Comparison of ENCODE assay signal across 23 cellular contexts in genomic region chr21:41388259-41388658, GRCh38. TPM values are rescaled to one million over a fixed set of nuclear protein-coding genes. Genes with fewer than 3 reads are reported as not detected.
DNase-seq lines count a peak whose midpoint lies in the region; ATAC-seq, FAIRE-seq and TF ChIP-seq lines count a peak whose summit lies in the region.
"Had no signal": no experiment of that assay in that cellular context is flagged by ENCODE, and none has a peak within 500 bp of the region (broad histone marks: within the 10 kb centered on the region; RNA-seq: fewer than 3 reads in every experiment).

No MANE protein-coding gene starts in this region.

- no peak overlapping the region for H2AK5ac ChIP-seq in H9 (ENCODE audit: insufficient read length, low read length)
- H2AK5ac ChIP-seq in H1 (ENCODE audit: low read depth, low read length) = no peak overlapping the region

- H3K9ac ChIP-seq in H9 (ENCODE audit: extremely low read depth, insufficient read length, low read length) (no peak overlapping the region), H1 (replicated peaks in 1 of 4; ENCODE audit: extremely low read depth in 1 of 4, low read depth in 3 of 4, low read length in 3 of 4) (no peak overlapping the region)

- H2BK12ac ChIP-seq in H9 (ENCODE audit: insufficient read length, low read depth, low read length) (no peak overlapping the region), H1 (ENCODE audit: low read depth, low read length) (no peak overlapping the region)

- H3K56ac ChIP-seq in H9 (ENCODE audit: insufficient read length, low read depth, low read length) (no peak overlapping the region), H1 (replicated peaks; ENCODE audit: insufficient read length, low read depth, low read length) (no peak overlapping the region)

- no peak for TF ChIP-seq RAD21 in H1 (IDR thresholded peaks at IDR 0.05 in 1 of 2, conservative IDR thresholded peaks at IDR 0.05 in 1 of 2; ENCODE audit: low read depth in 2 of 2, low read length in 2 of 2)

- WGBS in H9 (ENCODE audit: extremely low coverage, insufficient read length, low lambda C conversion rate) = no CpG with 5 or more reads among the region's 14 CpGs
- 98% methylated on average over 14 of the region's 14 CpGs; no CpG with 5 or more reads in 1 of the 2 experiments for WGBS in H1 (ENCODE audit: extremely low coverage in 1 of 2, insufficient coverage in 1 of 2, insufficient read length in 1 of 2, insufficient replicate concordance in 2 of 2, low coverage in 1 of 2, low lambda C conversion rate in 2 of 2, missing lambda C conversion rate in 1 of 2), 2 experiments
- 98 to 99% methylated on average over 14 of the region's 14 CpGs for WGBS in tibial nerve, 2 donors
- 93 to 97% methylated on average over 14 of the region's 14 CpGs for WGBS in upper lobe of left lung, 2 donors

- H2BK120ac ChIP-seq in H9 (ENCODE audit: low read depth, low read length, poor library complexity, severe bottlenecking) (no peak overlapping the region), H1 (replicated peaks; ENCODE audit: low read depth, low read length) (no peak overlapping the region)

- H3K79me2 ChIP-seq in H9 (ENCODE audit: insufficient read depth, low read length) = no peaks in the 10 kb centered on the region
- H3K79me2 ChIP-seq in H1 (ENCODE audit: control insufficient read depth in 1 of 2, insufficient read depth in 2 of 2, low read length in 2 of 2) = no peaks in the 10 kb centered on the region

- H4K8ac ChIP-seq in H9 (replicated peaks; ENCODE audit: insufficient read length, low read depth, low read length) = no peak overlapping the region
- peak overlapping the region; percentile 36; the same call in 1 of the 2 replicates for H4K8ac ChIP-seq in H1 (ENCODE audit: extremely low read depth, insufficient read depth, low read length)

- H3K4me1 ChIP-seq in H9 (ENCODE audit: insufficient read depth, low read length) (no peaks in the 10 kb centered on the region), H1 (replicated peaks in 1 of 4; ENCODE audit: control insufficient read depth in 3 of 4, insufficient read depth in 4 of 4, low read length in 3 of 4) (no peaks in the 10 kb centered on the region), tibial nerve (peaks cover 0 to 20% (median 2%) of the 10 kb centered on the region in 4 donors), left ventricle myocardium inferior (no peaks in the 10 kb centered on the region), upper lobe of left lung (no peaks in the 10 kb centered on the region)
- H3K4me1 ChIP-seq: HAP-1 had no signal

- H3K23me2 ChIP-seq in H9 (ENCODE audit: insufficient read length, low read depth, low read length, poor library complexity, severe bottlenecking) (no peaks in the 10 kb centered on the region), H1 (ENCODE audit: low read depth, low read length) (no peaks in the 10 kb centered on the region)

- no peak overlapping the region for H3K27ac ChIP-seq in H9 (ENCODE audit: insufficient read length, low read depth, low read length)
- H3K27ac ChIP-seq in H1 (ENCODE audit: low read depth, low read length) = no peak overlapping the region
- peak overlapping the region in 3 of 4 donors; percentile 62 to 88 (median 86) for H3K27ac ChIP-seq in tibial nerve
- no peak overlapping the region for H3K27ac ChIP-seq in left ventricle myocardium inferior (replicated peaks)
- H3K27ac ChIP-seq in upper lobe of left lung = no peak overlapping the region
- H3K27ac ChIP-seq: 22Rv1 had no signal

- intact Hi-C loops in activated CD4-positive, alpha-beta T cell treated with anti-CD3 and anti-CD28 coated beads, Interleukin-2, amount 10 ng/mL, durations not matched to agents 24 days and 14 days (cut with micrococcal nuclease) = no loop called here
- intact Hi-C loops in left ventricle myocardium inferior (cut with micrococcal nuclease) = no loop called here

- H3K4me1 Mint-ChIP-seq in activated CD4-positive, alpha-beta T cell treated with anti-CD3 and anti-CD28 coated beads, Interleukin-2, amount 10 ng/mL, durations not matched to agents 7 days and 5 days = peaks cover 1% of the 10 kb centered on the region
- H3K4me1 Mint-ChIP-seq in activated CD4-positive, alpha-beta T cell treated with anti-CD3 and anti-CD28 coated beads, Interleukin-2, amount 10 ng/mL, durations not matched to agents 24 days and 14 days = no peaks in the 10 kb centered on the region
- H3K4me1 Mint-ChIP-seq in H9 = peaks cover 3 to 6% of the 10 kb centered on the region in 2 experiments; a peak in 3 of 4 replicates
- H3K4me1 Mint-ChIP-seq: CD14-positive monocyte, GM23338 had no signal

- peak overlapping the region; percentile 38 for H3K27ac Mint-ChIP-seq in activated CD4-positive, alpha-beta T cell treated with anti-CD3 and anti-CD28 coated beads, Interleukin-2, amount 10 ng/mL, durations not matched to agents 7 days and 5 days
- no peak overlapping the region for H3K27ac Mint-ChIP-seq in activated CD4-positive, alpha-beta T cell treated with anti-CD3 and anti-CD28 coated beads, Interleukin-2, amount 10 ng/mL, durations not matched to agents 24 days and 14 days
- peak overlapping the region in 2 of 3 experiments; percentile 41 to 71; a peak in 3 of 7 replicates for H3K27ac Mint-ChIP-seq in H9
- H3K27ac Mint-ChIP-seq: CD8-positive, alpha-beta T cell; GM23338 had no signal

- no peak overlapping the region for H3K4ac ChIP-seq in H9 (ENCODE audit: low read depth, low read length)
- no peak overlapping the region for H3K4ac ChIP-seq in H1 (replicated peaks; ENCODE audit: insufficient read length, low read depth, low read length)

- H3K36me3 Mint-ChIP-seq in activated CD4-positive, alpha-beta T cell treated with anti-CD3 and anti-CD28 coated beads, Interleukin-2, amount 10 ng/mL, durations not matched to agents 7 days and 5 days (ENCODE audit: low read depth) = peaks cover 48% of the 10 kb centered on the region
- H3K36me3 Mint-ChIP-seq in activated CD4-positive, alpha-beta T cell treated with anti-CD3 and anti-CD28 coated beads, Interleukin-2, amount 10 ng/mL, durations not matched to agents 24 days and 14 days (ENCODE audit: low read depth) = peaks cover 59% of the 10 kb centered on the region
- H3K36me3 Mint-ChIP-seq in H9 (ENCODE audit: insufficient read depth in 1 of 3, low read depth in 3 of 3) = peaks cover 0 to 7% (median 0%) of the 10 kb centered on the region in 3 experiments; a peak in 2 of 7 replicates

- no peaks in the 10 kb centered on the region for H3K9me3 ChIP-seq in H9 (ENCODE audit: control insufficient read depth, low read depth, low read length)
- H3K9me3 ChIP-seq in H1 (ENCODE audit: insufficient read depth in 2 of 2, low read depth in 1 of 2, low read length in 1 of 2) = 0 out of 4 replicates have a peak, but pooled peaks cover 0 to 3% of the 10 kb centered on the region in 2 experiments
- no peaks in the 10 kb centered on the region for H3K9me3 ChIP-seq in tibial nerve
- H3K9me3 ChIP-seq in left ventricle myocardium inferior (replicated peaks) = no peaks in the 10 kb centered on the region
- no peaks in the 10 kb centered on the region for H3K9me3 ChIP-seq in upper lobe of left lung
- H3K9me3 ChIP-seq: HAP-1 had no signal

- H2BK5ac ChIP-seq in H9 (ENCODE audit: insufficient read length, low read length) = no peak overlapping the region
- H2BK5ac ChIP-seq in H1 (ENCODE audit: low read depth, low read length) = no peak overlapping the region

- H3K14ac ChIP-seq in H9 (ENCODE audit: insufficient read depth, low read length) (no peak overlapping the region), H1 (ENCODE audit: insufficient read length) (no peak overlapping the region)

- CTCF ChIA-PET in activated CD4-positive, alpha-beta T cell treated with anti-CD3 and anti-CD28 coated beads, Interleukin-2, amount 10 ng/mL, durations not matched to agents 7 days and 5 days (lab: Charles Lee) = no interaction called here
- CTCF ChIA-PET in H1 (lab: Charles Lee; ENCODE audit: partially characterized antibody) = no interaction called here

- TF ChIP-seq POLR2A in H1 (IDR thresholded peaks at IDR 0.05; ENCODE audit: control extremely low read depth in 1 of 2, low read depth in 2 of 2, low read length in 2 of 2) = no peak
- TF ChIP-seq POLR2A in tibial nerve (IDR thresholded peaks at IDR 0.05) = no peak
- no peak for TF ChIP-seq POLR2A in upper lobe of left lung (IDR thresholded peaks at IDR 0.05)

- H3K27me3 ChIP-seq in H9 (ENCODE audit: insufficient read depth, low read length) = no peaks in the 10 kb centered on the region
- no peaks in the 10 kb centered on the region for H3K27me3 ChIP-seq in H1 (replicated peaks in 1 of 4; ENCODE audit: control insufficient read depth in 3 of 4, extremely low read depth in 1 of 4, insufficient read depth in 3 of 4, low read length in 3 of 4)
- H3K27me3 ChIP-seq in tibial nerve = no peaks in the 10 kb centered on the region
- H3K27me3 ChIP-seq in left ventricle myocardium inferior (ENCODE audit: low read depth) = peaks cover 3% of the 10 kb centered on the region
- H3K27me3 ChIP-seq in upper lobe of left lung = no peaks in the 10 kb centered on the region

- H3K27me3 Mint-ChIP-seq in activated CD4-positive, alpha-beta T cell treated with anti-CD3 and anti-CD28 coated beads, Interleukin-2, amount 10 ng/mL, durations not matched to agents 7 days and 5 days = no peaks in the 10 kb centered on the region
- no peaks in the 10 kb centered on the region for H3K27me3 Mint-ChIP-seq in activated CD4-positive, alpha-beta T cell treated with anti-CD3 and anti-CD28 coated beads, Interleukin-2, amount 10 ng/mL, durations not matched to agents 24 days and 14 days
- peaks cover 2% of the 10 kb centered on the region for H3K27me3 Mint-ChIP-seq in H9 (ENCODE audit: low read depth)

- H2BK20ac ChIP-seq in H9 (ENCODE audit: low read depth, low read length, poor library complexity, severe bottlenecking) (no peak overlapping the region), H1 (ENCODE audit: low read length) (no peak overlapping the region)

- H4K91ac ChIP-seq in H9 (ENCODE audit: insufficient read length, low read depth, low read length) (no peak overlapping the region), H1 (replicated peaks; ENCODE audit: insufficient read length, low read length) (no peak overlapping the region)

- H3K4me3 Mint-ChIP-seq in activated CD4-positive, alpha-beta T cell treated with anti-CD3 and anti-CD28 coated beads, Interleukin-2, amount 10 ng/mL, durations not matched to agents 7 days and 5 days = no peak overlapping the region
- no peak overlapping the region for H3K4me3 Mint-ChIP-seq in activated CD4-positive, alpha-beta T cell treated with anti-CD3 and anti-CD28 coated beads, Interleukin-2, amount 10 ng/mL, durations not matched to agents 24 days and 14 days
- no peak overlapping the region for H3K4me3 Mint-ChIP-seq in H9
- H3K4me3 Mint-ChIP-seq: CD14-positive monocyte; CD8-positive, alpha-beta T cell; GM23338 had no signal

- no peak for DNase-seq in activated CD4-positive, alpha-beta T cell treated with anti-CD3 and anti-CD28 coated beads, Interleukin-2, amount 10 ng/mL, durations not matched to agents 7 days and 5 days
- DNase-seq in activated CD4-positive, alpha-beta T cell treated with anti-CD3 and anti-CD28 coated beads, Interleukin-2, amount 10 ng/mL, durations not matched to agents 24 days and 14 days = no peak
- DNase-seq in H9 (no peak), H1 (ENCODE audit: low read depth in 1 of 2, low spot score in 2 of 2) (no peak), tibial nerve (ENCODE audit: low spot score in 2 of 2) (no peak), NCI-H187 (lab: John Stamatoyannopoulos, UW) (no peak), left ventricle myocardium inferior (no peak), upper lobe of left lung (no peak)
- DNase-seq: CD8-positive, alpha-beta T cell; COR-L47; DMS153; DMS79 treated with DMSO at 0.1 percent for 48 hours; EL had no signal

- H3K4me3 ChIP-seq in H1 (ENCODE audit: extremely low read depth in 1 of 4, insufficient read depth in 2 of 4, low read depth in 3 of 4, low read length in 4 of 4) (no peak overlapping the region), tibial nerve (no peak overlapping the region), left ventricle myocardium inferior (no peak overlapping the region), upper lobe of left lung (no peak overlapping the region)
- H3K4me3 ChIP-seq: GM23338, HAP-1 had no signal

- ATAC-seq in upper lobe of left lung (ENCODE audit: low FRiP score in 2 of 2) = no peak
- ATAC-seq: CD8-positive, alpha-beta T cell; GM23338; HepG2 had no signal

- H3K18ac ChIP-seq in H9 (ENCODE audit: insufficient read length, low read depth, low read length) (no peak overlapping the region), H1 (ENCODE audit: extremely low read depth, low read length) (no peak overlapping the region)

- H2BK15ac ChIP-seq in H9 (ENCODE audit: low read depth, low read length) (no peak overlapping the region; the same call in 1 of the 2 replicates), H1 (ENCODE audit: low read length) (no peak overlapping the region)

- POLR2A ChIA-PET in activated CD4-positive, alpha-beta T cell treated with anti-CD3 and anti-CD28 coated beads, Interleukin-2, amount 10 ng/mL, durations not matched to agents 7 days and 5 days (lab: Charles Lee) = no interaction called here
- POLR2A ChIA-PET in H1 (lab: Charles Lee; ENCODE audit: partially characterized antibody) = no interaction called here

- TF ChIP-seq CTCF in H9 (conservative IDR thresholded peaks at IDR 0.05) = no peak
- no peak for TF ChIP-seq CTCF in H1 (IDR thresholded peaks at IDR 0.05; ENCODE audit: control extremely low read depth in 1 of 3, insufficient read depth in 1 of 3, low read depth in 1 of 3, low read length in 3 of 3)
- no peak for TF ChIP-seq CTCF in tibial nerve (IDR thresholded peaks at IDR 0.05)
- TF ChIP-seq CTCF in left ventricle myocardium inferior (IDR thresholded peaks at IDR 0.05; ENCODE audit: borderline replicate concordance) = no peak
- no peak for TF ChIP-seq CTCF in upper lobe of left lung (IDR thresholded peaks at IDR 0.05)

- H2AFZ ChIP-seq in H9 (ENCODE audit: low read length) = no peak overlapping the region
- no peak overlapping the region for H2AFZ ChIP-seq in H1 (ENCODE audit: low read length)
- H2AFZ ChIP-seq: GM23338 had no signal

- no peak for TF ChIP-seq EP300 in H1 (IDR thresholded peaks at IDR 0.05; ENCODE audit: borderline replicate concordance in 1 of 2, low read depth in 2 of 2, low read length in 2 of 2)
- no peak for TF ChIP-seq EP300 in tibial nerve (IDR thresholded peaks at IDR 0.05)
- no peak for TF ChIP-seq EP300 in upper lobe of left lung (IDR thresholded peaks at IDR 0.05)

- H4K5ac ChIP-seq in H9 (ENCODE audit: insufficient read length, low read depth, low read length) (no peak overlapping the region), H1 (ENCODE audit: insufficient read length, low read depth, low read length) (no peak overlapping the region)

- H3K23ac ChIP-seq in H9 (ENCODE audit: insufficient read length, low read depth, low read length) (no peak overlapping the region), H1 (ENCODE audit: insufficient read length) (no peak overlapping the region)

- no peak for FAIRE-seq in H1 (lab: Jason Lieb, UNC)
- FAIRE-seq: D721Med, G401.6, GM12891, HepG2, HTR-8/SVneo had no signal

- no peak overlapping the region for H3K4me2 ChIP-seq in H9 (ENCODE audit: insufficient read depth, insufficient read length, low read length)
- H3K4me2 ChIP-seq in H1 (ENCODE audit: insufficient read depth in 1 of 2, low read depth in 2 of 2, low read length in 2 of 2) = no peak overlapping the region
- H3K4me2 ChIP-seq: GM23338 had no signal

- H3T11ph ChIP-seq in H9 (ENCODE audit: low read length) = no peak overlapping the region

- no peaks in the 10 kb centered on the region for H3K79me1 ChIP-seq in H9 (ENCODE audit: insufficient read depth, low read depth, low read length, poor library complexity, severe bottlenecking)
- H3K79me1 ChIP-seq in H1 (ENCODE audit: low read depth, low read length) = no peaks in the 10 kb centered on the region

- H3K9me3 Mint-ChIP-seq in activated CD4-positive, alpha-beta T cell treated with anti-CD3 and anti-CD28 coated beads, Interleukin-2, amount 10 ng/mL, durations not matched to agents 7 days and 5 days = no peaks in the 10 kb centered on the region
- no peaks in the 10 kb centered on the region for H3K9me3 Mint-ChIP-seq in activated CD4-positive, alpha-beta T cell treated with anti-CD3 and anti-CD28 coated beads, Interleukin-2, amount 10 ng/mL, durations not matched to agents 24 days and 14 days
- peaks cover 0 to 6% of the 10 kb centered on the region in 2 experiments; a peak in 1 of 5 replicates for H3K9me3 Mint-ChIP-seq in H9
- H3K9me3 Mint-ChIP-seq: CD14-positive monocyte; CD8-positive, alpha-beta T cell; GM23338 had no signal

- no peaks in the 10 kb centered on the region for H4K20me1 ChIP-seq in H9 (ENCODE audit: control insufficient read depth, insufficient read depth, insufficient read length)
- no peaks in the 10 kb centered on the region for H4K20me1 ChIP-seq in H1 (replicated peaks in 1 of 2; ENCODE audit: control insufficient read depth in 1 of 2, insufficient read depth in 2 of 2, low read length in 2 of 2)

- no peaks in the 10 kb centered on the region for H3K36me3 ChIP-seq in H1 (ENCODE audit: control insufficient read depth in 2 of 4, insufficient read depth in 4 of 4, low read length in 3 of 4)
- H3K36me3 ChIP-seq in tibial nerve = peaks cover 0 to 10% (median 0%) of the 10 kb centered on the region in 3 donors
- peaks cover 38% of the 10 kb centered on the region for H3K36me3 ChIP-seq in left ventricle myocardium inferior
- peaks cover 0 to 13% (median 6%) of the 10 kb centered on the region in 4 donors for H3K36me3 ChIP-seq in upper lobe of left lung
- H3K36me3 ChIP-seq: HAP-1 had no signal

RNA-seq across cellular contexts. Expression of gene MX2, which starts 26.4 kb away (rescaled TPM):
- 100 to 1,000 TPM; 108 to 117 TPM for total RNA-seq in activated CD4-positive, alpha-beta T cell treated with anti-CD3 and anti-CD28 coated beads, Interleukin-2, amount 10 ng/mL, durations not matched to agents 7 days and 5 days
- total RNA-seq in activated CD4-positive, alpha-beta T cell treated with anti-CD3 and anti-CD28 coated beads, Interleukin-2, amount 10 ng/mL, durations not matched to agents 24 days and 14 days = 8.6 and 11.5 TPM in 2 replicates
- total RNA-seq in H9 (2021) (1.8 and 1.9 TPM in 2 replicates), tibial nerve (10 to 100 TPM in 2 of 4 donors, 1 to 10 TPM in 2; 6.7 to 17.5 (median 9.5) TPM), left ventricle myocardium inferior (5.4 TPM), upper lobe of left lung (10 to 100 TPM in 5 of 6 donors, 1 to 10 TPM in 1; 5.8 to 37.2 (median 25.8) TPM)
- 8.9 TPM in 2 replicates for total RNA-seq in H1 (2021; fragmentation: NEBNext Ultra II Directional; extraction: Animal tissue kit (Norgen Biotek cat#: 25700))
- 2.8 and 3.1 TPM in 2 replicates for polyA plus RNA-seq in H1 (2011; rRNA removed)
- polyA plus RNA-seq in H1 (2011; cell fraction: cytosol; rRNA removed) = 3.1 TPM
- polyA plus RNA-seq in H1 (2011; cell fraction: nucleus; rRNA removed) = 4.0 TPM
- 3.9 to 5.5 TPM (median 4.9 TPM) in 4 replicates for polyA plus RNA-seq in H1 (2012, experiment 1 of 2)
- 0.91 TPM for polyA plus RNA-seq in H1 (2012, experiment 2 of 2)
- 3.6 TPM for polyA plus RNA-seq in H1 (2013, experiment 1 of 2)
- 4.0 TPM for polyA plus RNA-seq in H1 (2013, experiment 2 of 2)
- polyA minus RNA-seq in H1 (2011; rRNA and poly(A)+ RNA removed) = 4.2 and 5.6 TPM in 2 replicates
- polyA minus RNA-seq in H1 (2011; cell fraction: cytosol; rRNA and poly(A)+ RNA removed) = 1.5 TPM
- polyA minus RNA-seq in H1 (2011; cell fraction: nucleus; rRNA and poly(A)+ RNA removed) = 6.6 TPM
- total RNA-seq: A673 had no signal

RNA-seq across cellular contexts. Expression of gene MX1, which starts 37.8 kb away (rescaled TPM):
- total RNA-seq in activated CD4-positive, alpha-beta T cell treated with anti-CD3 and anti-CD28 coated beads, Interleukin-2, amount 10 ng/mL, durations not matched to agents 7 days and 5 days = 100 to 1,000 TPM; 722 to 723 TPM
- total RNA-seq in activated CD4-positive, alpha-beta T cell treated with anti-CD3 and anti-CD28 coated beads, Interleukin-2, amount 10 ng/mL, durations not matched to agents 24 days and 14 days = 88.8 and 90.5 TPM in 2 replicates
- total RNA-seq in H9 (2021) (5.1 and 6.3 TPM in 2 replicates), tibial nerve (10 to 100 TPM; 10.5 to 23.8 (median 17.3) TPM), left ventricle myocardium inferior (8.8 TPM), upper lobe of left lung (100 to 1,000 TPM in 1 of 6 donors, 10 to 100 TPM in 5; 38.3 to 159 (median 89.0) TPM)
- total RNA-seq in H1 (2021; fragmentation: NEBNext Ultra II Directional; extraction: Animal tissue kit (Norgen Biotek cat#: 25700)) = 3.1 and 3.8 TPM in 2 replicates
- polyA plus RNA-seq in H1 (2011; rRNA removed) = 5.1 and 5.7 TPM in 2 replicates
- 4.8 TPM for polyA plus RNA-seq in H1 (2011; cell fraction: cytosol; rRNA removed)
- polyA plus RNA-seq in H1 (2011; cell fraction: nucleus; rRNA removed) = 9.7 TPM
- polyA plus RNA-seq in H1 (2012, experiment 1 of 2) = 3.9 to 7.5 TPM (median 7.1 TPM) in 4 replicates
- 3.5 TPM for polyA plus RNA-seq in H1 (2012, experiment 2 of 2)
- 1.6 TPM for polyA plus RNA-seq in H1 (2013, experiment 1 of 2)
- 1.1 TPM for polyA plus RNA-seq in H1 (2013, experiment 2 of 2)
- 9.2 and 13.0 TPM in 2 replicates for polyA minus RNA-seq in H1 (2011; rRNA and poly(A)+ RNA removed)
- 7.9 TPM for polyA minus RNA-seq in H1 (2011; cell fraction: cytosol; rRNA and poly(A)+ RNA removed)
- polyA minus RNA-seq in H1 (2011; cell fraction: nucleus; rRNA and poly(A)+ RNA removed) = 13.8 TPM

Comparison
In these comparisons a context has a peak if more than half of its experiments do, and no peak if none do; other contexts are left out.
1. H3K27ac ChIP-seq: peak in tibial nerve (3 of 4); none in H9 (single experiment), H1 (single experiment), left ventricle myocardium inferior (single experiment) and upper lobe of left lung (0 of 4).